Comparison of ENCODE assay signal across 35 cellular contexts in the genomic region with DNA sequence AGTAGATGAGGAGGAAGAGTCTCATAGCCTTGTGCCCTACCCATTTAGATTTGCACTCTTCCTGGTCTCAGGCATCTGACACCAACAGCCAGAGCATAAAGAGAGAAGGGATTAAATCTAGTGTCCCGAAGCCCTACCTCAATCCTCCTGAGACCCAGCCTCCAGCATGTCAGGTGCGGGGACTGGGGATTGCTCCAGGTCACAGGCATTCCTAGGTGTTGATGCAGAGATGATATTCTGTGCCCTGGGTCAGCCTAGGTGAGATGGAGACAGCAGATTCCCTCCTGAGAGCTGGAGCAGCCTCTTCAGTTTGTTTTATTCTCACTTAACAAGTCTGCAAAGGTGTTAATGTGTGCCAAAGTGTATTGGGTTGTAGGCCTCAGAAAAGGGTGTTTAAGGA.
"Had no signal": no experiment of that assay in that cellular context is flagged by ENCODE, and none has a peak within 500 bp of the region (broad histone marks: within the 10 kb centered on the region; RNA-seq: fewer than 3 reads in every experiment).

No MANE protein-coding gene starts in this region.

- H3K4me1 ChIP-seq: Peyer's patch, SJSA1 had no signal

- ATAC-seq: activated CD4-positive, alpha-beta T cell treated with anti-CD3 and anti-CD28 coated beads for 36 hours; activated CD4-positive, CD25-positive, alpha-beta regulatory T cell treated with anti-CD3 and anti-CD28 coated beads, Interleukin-2, amount 50 U/mL, for 24 hours; activated T-cell treated with anti-CD3 and anti-CD28 coated beads, Interleukin-2, amount 50 U/mL, for 4 hours; PC-3; WTC11 had no signal

- H3K27me3 ChIP-seq: brain microvascular endothelial cell, MG63, Peyer's patch had no signal

- H3K36me3 ChIP-seq: brain microvascular endothelial cell, MG63, Peyer's patch, SJSA1 had no signal

- H3K27ac ChIP-seq: brain microvascular endothelial cell, Peyer's patch, SJSA1 had no signal

- H3K4me3 ChIP-seq: MG63, Peyer's patch, SJSA1 had no signal

- H3K4me2 ChIP-seq: SK-N-SH had no signal

- H3K9ac ChIP-seq: SK-N-SH had no signal

- DNase-seq: activated CD4-positive, alpha-beta T cell treated with anti-CD3 and anti-CD28 coated beads for 36 hours; activated CD4-positive, alpha-beta T cell treated with anti-CD3 and anti-CD28 coated beads, Interleukin-2, amount 10 ng/mL, durations not matched to agents 7 days and 5 days; activated CD4-positive, alpha-beta T cell treated with anti-CD3 and anti-CD28 coated beads, Interleukin-2, amount 50 U/mL, for 48 hours; activated CD8-positive, alpha-beta memory T cell treated with anti-CD3 and anti-CD28 coated beads, Interleukin-2, amount 50 U/mL, for 4 hours; activated effector memory CD4-positive, alpha-beta T cell treated with Interleukin-2 at 50 U/mL for 16 hours; activated naive CD4-positive, alpha-beta T cell treated with anti-CD3 and anti-CD28 coated beads, Interleukin-2, amount 50 U/mL, for 16 hours; activated naive CD8-positive, alpha-beta T cell treated with anti-CD3 and anti-CD28 coated beads for 36 hours; activated T-cell treated with anti-CD3 and anti-CD28 coated beads for 4 hours; activated T-cell treated with anti-CD3 and anti-CD28 coated beads, Interleukin-2, amount 50 U/mL, for 4 hours; amniotic stem cell; aorta; brain microvascular endothelial cell; central memory CD4-positive, alpha-beta T cell; Kasumi-1; KG1; MG63; MV-4-11; NCI-H1092; NCI-H1436 treated with DMSO at 0.1 percent for 48 hours; NCI-H1694 treated with DMSO at 0.1 percent for 48 hours; NCI-H2029; NCI-H2107; NCI-H226; NCI-H446 treated with DMSO at 0.1 percent for 48 hours; NCI-H524; NCI-H69; NK-92 treated with Interleukin-12 subunit alpha and Interleukin-12 subunit beta, amount 100 ng/mL, for 24 hours; PC-3; Peyer's patch; RPMI8226; SHP77 treated with DMSO at 0.1 percent for 48 hours; SK-N-SH had no signal

- H3K9me3 ChIP-seq: MG63, Peyer's patch, SJSA1, SK-N-SH had no signal
